8 cellular contexts compared by ENCODE assay signal in genomic region chr9:127185931-127186781, GRCh38.
A peak's percentile ranks its signal among the peaks of the same experiment; 100 is the strongest.
DNase-seq lines count a peak whose midpoint lies in the region; ATAC-seq and TF ChIP-seq lines count a peak whose summit lies in the region.

No MANE protein-coding gene starts in this region.

- BruUV-seq in HCT116 (replicated peaks; lab: Mats Ljungman, UMichigan), result no TSS peak

- H3K27me3 ChIP-seq in HCT116 (ENCODE audit: insufficient read depth, low read length), result no peaks in the 10 kb centered on the region
- no peaks in the 10 kb centered on the region for H3K27me3 ChIP-seq in right lobe of liver
- no peaks in the 10 kb centered on the region for H3K27me3 ChIP-seq in skeletal muscle tissue (ENCODE audit: control insufficient read depth in 3 of 3, insufficient read depth in 3 of 3, low read length in 3 of 3)

- TF ChIP-seq POLR2A in HCT116 (IDR thresholded peaks at IDR 0.05; ENCODE audit: borderline replicate concordance, extremely low read depth, insufficient read depth, insufficient read length), result no peak
- no peak for TF ChIP-seq POLR2A in right lobe of liver (IDR thresholded peaks at IDR 0.05)

- RAD21 ChIA-PET in HCT116 (lab: Charles Lee; ENCODE audit: low non-redundant PET in 1 of 2, low total read pairs in 2 of 2, uncharacterized antibody in 2 of 2, unreplicated experiment in 2 of 2), result no interaction called here

- DNase-seq in HCT116 (ENCODE audit: low read depth, low spot score) (no peak), dermis blood vessel endothelial cell (peak; percentile 50), right lobe of liver (peak in 1 of 3 donors; percentile 51), SIG-M5 treated with dmso at 0.1 percent for 504 hours (lab: John Stamatoyannopoulos, UW; ENCODE audit: unreplicated experiment) (no peak), iPS-NIHi11 (ENCODE audit: low spot score) (no peak)

- ATAC-seq in HCT116 (no peak), right lobe of liver (peak; percentile 7 to 46 (median 26)), GM19463 (IDR thresholded peaks at IDR 0.05; ENCODE audit: unreplicated experiment) (no peak), HG02763 (IDR thresholded peaks at IDR 0.05; ENCODE audit: unreplicated experiment) (no peak)

- CTCF ChIA-PET in HCT116 (lab: Charles Lee), result no interaction called here

- H3K9me2 ChIP-seq in HCT116 (ENCODE audit: insufficient read depth), result no peaks in the 10 kb centered on the region

- no peaks in the 10 kb centered on the region for H4K20me1 ChIP-seq in HCT116 (ENCODE audit: insufficient read depth)

- no peak for TF ChIP-seq CTCF in HCT116 (IDR thresholded peaks at IDR 0.05 in 2 of 3, conservative IDR thresholded peaks at IDR 0.05 in 1 of 3; ENCODE audit: borderline replicate concordance in 1 of 3, insufficient read depth in 1 of 3, low read depth in 2 of 3, low read length in 2 of 3)
- TF ChIP-seq CTCF in right lobe of liver (IDR thresholded peaks at IDR 0.05), result no peak

- 64% methylated on average over 5 of the region's 11 CpGs for WGBS in right lobe of liver (ENCODE audit: insufficient coverage, low coverage, low lambda C conversion rate, missing lambda C conversion rate)

- H3K9ac ChIP-seq in HCT116 (ENCODE audit: low read length) (peak overlapping the region; percentile 43; the same call in 1 of the 2 replicates), skeletal muscle tissue (ENCODE audit: low read depth in 1 of 3, low read length in 3 of 3) (peak overlapping the region in 2 of 3 donors; percentile 41 to 64)

- H2AFZ ChIP-seq in HCT116 (ENCODE audit: low read depth, low read length, poor library complexity, severe bottlenecking), result no peak overlapping the region

- no peaks in the 10 kb centered on the region for H3K79me2 ChIP-seq in HCT116 (ENCODE audit: insufficient read depth, low read length)

- POLR2A ChIA-PET in HCT116 (lab: Charles Lee), result no interaction called here

- no peaks in the 10 kb centered on the region for H3K36me3 ChIP-seq in HCT116 (ENCODE audit: control insufficient read depth in 1 of 2, insufficient read depth in 2 of 2, low read length in 2 of 2)
- no peaks in the 10 kb centered on the region for H3K36me3 ChIP-seq in right lobe of liver
- H3K36me3 ChIP-seq in skeletal muscle tissue (ENCODE audit: control insufficient read depth in 3 of 3, insufficient read depth in 3 of 3, low read length in 3 of 3), result no peaks in the 10 kb centered on the region

- H3K9me3 ChIP-seq in HCT116 (ENCODE audit: control insufficient read depth in 1 of 2, insufficient read depth in 1 of 2, low read depth in 1 of 2, low read length in 2 of 2) (no peaks in the 10 kb centered on the region), right lobe of liver (no peaks in the 10 kb centered on the region), skeletal muscle tissue (ENCODE audit: control insufficient read depth in 3 of 3, low read length in 3 of 3) (no peaks in the 10 kb centered on the region)

- H3K27ac ChIP-seq in HCT116 (ENCODE audit: low read depth, low read length), result no peak overlapping the region; the same call in 1 of the 2 replicates
- peak overlapping the region in 2 of 3 donors; percentile 37 to 57 for H3K27ac ChIP-seq in right lobe of liver
- H3K27ac ChIP-seq in skeletal muscle tissue (ENCODE audit: low read depth, low read length), result peak overlapping the region; percentile 87

- H3K4me1 ChIP-seq in HCT116 (ENCODE audit: control insufficient read depth in 1 of 2, insufficient read depth in 2 of 2, low read length in 2 of 2) (peaks cover 24 to 38% of the 10 kb centered on the region in 2 experiments), right lobe of liver (no peaks in the 10 kb centered on the region), skeletal muscle tissue (ENCODE audit: control insufficient read depth in 3 of 3, insufficient read depth in 3 of 3, low read length in 3 of 3) (peaks cover 51 to 53% (median 52%) of the 10 kb centered on the region in 3 donors)

- no peak for TF ChIP-seq RAD21 in HCT116 (IDR thresholded peaks at IDR 0.05; ENCODE audit: low read depth)

- H3K4me2 ChIP-seq in HCT116 (ENCODE audit: low read length), result peak overlapping the region; percentile 93

- intact Hi-C loops in HCT116 (cut with micrococcal nuclease) (no loop called here), right lobe of liver (cut with DNase I) (no loop called here)

- H3K4me3 ChIP-seq in HCT116 (replicated peaks in 1 of 2; ENCODE audit: low read depth in 1 of 2, low read length in 2 of 2) (no peak overlapping the region), right lobe of liver (no peak overlapping the region), skeletal muscle tissue (ENCODE audit: low read length in 3 of 3) (peak overlapping the region in 1 of 3 donors; percentile 42)

TF ChIP-seq in HCT116, 20 proteins besides CTCF, POLR2A, EP300 and RAD21:
- no peak for TF ChIP-seq TCF7L2 (IDR thresholded peaks at IDR 0.05; ENCODE audit: borderline replicate concordance, extremely low read depth, insufficient read depth, insufficient read length)
- TF ChIP-seq, protein P1, sequence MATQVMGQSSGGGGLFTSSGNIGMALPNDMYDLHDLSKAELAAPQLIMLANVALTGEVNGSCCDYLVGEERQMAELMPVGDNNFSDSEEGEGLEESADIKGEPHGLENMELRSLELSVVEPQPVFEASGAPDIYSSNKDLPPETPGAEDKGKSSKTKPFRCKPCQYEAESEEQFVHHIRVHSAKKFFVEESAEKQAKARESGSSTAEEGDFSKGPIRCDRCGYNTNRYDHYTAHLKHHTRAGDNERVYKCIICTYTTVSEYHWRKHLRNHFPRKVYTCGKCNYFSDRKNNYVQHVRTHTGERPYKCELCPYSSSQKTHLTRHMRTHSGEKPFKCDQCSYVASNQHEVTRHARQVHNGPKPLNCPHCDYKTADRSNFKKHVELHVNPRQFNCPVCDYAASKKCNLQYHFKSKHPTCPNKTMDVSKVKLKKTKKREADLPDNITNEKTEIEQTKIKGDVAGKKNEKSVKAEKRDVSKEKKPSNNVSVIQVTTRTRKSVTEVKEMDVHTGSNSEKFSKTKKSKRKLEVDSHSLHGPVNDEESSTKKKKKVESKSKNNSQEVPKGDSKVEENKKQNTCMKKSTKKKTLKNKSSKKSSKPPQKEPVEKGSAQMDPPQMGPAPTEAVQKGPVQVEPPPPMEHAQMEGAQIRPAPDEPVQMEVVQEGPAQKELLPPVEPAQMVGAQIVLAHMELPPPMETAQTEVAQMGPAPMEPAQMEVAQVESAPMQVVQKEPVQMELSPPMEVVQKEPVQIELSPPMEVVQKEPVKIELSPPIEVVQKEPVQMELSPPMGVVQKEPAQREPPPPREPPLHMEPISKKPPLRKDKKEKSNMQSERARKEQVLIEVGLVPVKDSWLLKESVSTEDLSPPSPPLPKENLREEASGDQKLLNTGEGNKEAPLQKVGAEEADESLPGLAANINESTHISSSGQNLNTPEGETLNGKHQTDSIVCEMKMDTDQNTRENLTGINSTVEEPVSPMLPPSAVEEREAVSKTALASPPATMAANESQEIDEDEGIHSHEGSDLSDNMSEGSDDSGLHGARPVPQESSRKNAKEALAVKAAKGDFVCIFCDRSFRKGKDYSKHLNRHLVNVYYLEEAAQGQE (IDR thresholded peaks at IDR 0.05; ENCODE audit: low read depth), result no peak
- TF ChIP-seq JUND (IDR thresholded peaks at IDR 0.05), result no peak
- no peak for TF ChIP-seq FOSL1 (IDR thresholded peaks at IDR 0.05; ENCODE audit: low read depth)
- TF ChIP-seq, protein P2, sequence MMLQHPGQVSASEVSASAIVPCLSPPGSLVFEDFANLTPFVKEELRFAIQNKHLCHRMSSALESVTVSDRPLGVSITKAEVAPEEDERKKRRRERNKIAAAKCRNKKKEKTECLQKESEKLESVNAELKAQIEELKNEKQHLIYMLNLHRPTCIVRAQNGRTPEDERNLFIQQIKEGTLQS (IDR thresholded peaks at IDR 0.05), result no peak
- TF ChIP-seq EZH2phosphoT487 (IDR thresholded peaks at IDR 0.05; ENCODE audit: borderline replicate concordance), result no peak
- TF ChIP-seq EZH2 (IDR thresholded peaks at IDR 0.05), result no peak
- no peak for TF ChIP-seq SP1 (IDR thresholded peaks at IDR 0.05; ENCODE audit: low read depth)
- TF ChIP-seq POLR2AphosphoS5 (IDR thresholded peaks at IDR 0.05; ENCODE audit: low read depth, low read length), result no peak
- TF ChIP-seq CBX3 (IDR thresholded peaks at IDR 0.05; ENCODE audit: low read depth), result no peak

Comparison
In these comparisons a context has a peak if more than half of its experiments do, and no peak if none do; other contexts are left out.
1. ATAC-seq: peak in right lobe of liver (4 of 4); none in HCT116 (single experiment), GM19463 (single experiment) and HG02763 (single experiment).